Comparison of ENCODE assay signal across 1 cellular context in the genomic region with DNA sequence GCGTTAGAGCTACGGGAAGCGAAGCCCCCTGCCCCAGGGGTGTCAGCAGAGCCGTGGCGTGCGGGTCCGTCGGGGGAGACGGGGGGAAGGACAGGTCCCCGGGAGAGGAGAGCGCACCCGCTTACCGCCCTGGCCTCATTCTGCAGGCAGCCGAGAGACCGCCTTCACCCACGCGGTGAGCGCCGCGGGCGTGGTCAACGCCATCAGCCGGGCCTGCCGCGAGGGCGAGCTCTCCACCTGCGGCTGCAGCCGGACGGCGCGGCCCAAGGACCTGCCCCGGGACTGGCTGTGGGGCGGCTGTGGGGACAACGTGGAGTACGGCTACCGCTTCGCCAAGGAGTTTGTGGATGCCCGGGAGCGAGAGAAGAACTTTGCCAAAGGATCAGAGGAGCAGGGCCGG.
TF ChIP-seq lines count a peak whose summit lies in the region.

No MANE protein-coding gene starts in this region.

TF ChIP-seq in HepG2, 621 proteins besides CTCF, POLR2A, EP300 and RAD21:
- no peak for TF ChIP-seq PBX3 (CRISPR knock-in tag; IDR thresholded peaks at IDR 0.05; ENCODE audit: borderline replicate concordance)
- TF ChIP-seq ZNF7 (CRISPR knock-in tag; IDR thresholded peaks at IDR 0.05): no peak
- no peak for TF ChIP-seq PHB2 (IDR thresholded peaks at IDR 0.05; ENCODE audit: partially characterized antibody)
- no peak for TF ChIP-seq ZBTB8A (CRISPR knock-in tag; IDR thresholded peaks at IDR 0.05; ENCODE audit: borderline replicate concordance, low read depth)
- no peak for TF ChIP-seq KMT2B (CRISPR knock-in tag; IDR thresholded peaks at IDR 0.05)
- TF ChIP-seq, protein P1, sequence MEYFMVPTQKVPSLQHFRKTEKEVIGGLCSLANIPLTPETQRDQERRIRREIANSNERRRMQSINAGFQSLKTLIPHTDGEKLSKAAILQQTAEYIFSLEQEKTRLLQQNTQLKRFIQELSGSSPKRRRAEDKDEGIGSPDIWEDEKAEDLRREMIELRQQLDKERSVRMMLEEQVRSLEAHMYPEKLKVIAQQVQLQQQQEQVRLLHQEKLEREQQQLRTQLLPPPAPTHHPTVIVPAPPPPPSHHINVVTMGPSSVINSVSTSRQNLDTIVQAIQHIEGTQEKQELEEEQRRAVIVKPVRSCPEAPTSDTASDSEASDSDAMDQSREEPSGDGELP (IDR thresholded peaks at IDR 0.05; ENCODE audit: borderline replicate concordance, low read depth): no peak
- TF ChIP-seq ZNF530 (CRISPR knock-in tag; IDR thresholded peaks at IDR 0.05; ENCODE audit: low read depth): no peak
- no peak for TF ChIP-seq JUNB (CRISPR knock-in tag; IDR thresholded peaks at IDR 0.05; ENCODE audit: borderline replicate concordance)
- no peak for TF ChIP-seq MBNL3 (CRISPR knock-in tag; conservative IDR thresholded peaks at IDR 0.05)
- TF ChIP-seq, protein P2, sequence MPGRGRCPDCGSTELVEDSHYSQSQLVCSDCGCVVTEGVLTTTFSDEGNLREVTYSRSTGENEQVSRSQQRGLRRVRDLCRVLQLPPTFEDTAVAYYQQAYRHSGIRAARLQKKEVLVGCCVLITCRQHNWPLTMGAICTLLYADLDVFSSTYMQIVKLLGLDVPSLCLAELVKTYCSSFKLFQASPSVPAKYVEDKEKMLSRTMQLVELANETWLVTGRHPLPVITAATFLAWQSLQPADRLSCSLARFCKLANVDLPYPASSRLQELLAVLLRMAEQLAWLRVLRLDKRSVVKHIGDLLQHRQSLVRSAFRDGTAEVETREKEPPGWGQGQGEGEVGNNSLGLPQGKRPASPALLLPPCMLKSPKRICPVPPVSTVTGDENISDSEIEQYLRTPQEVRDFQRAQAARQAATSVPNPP (CRISPR knock-in tag; IDR thresholded peaks at IDR 0.05): no peak
- no peak for TF ChIP-seq NKX3-1 (CRISPR knock-in tag; IDR thresholded peaks at IDR 0.05)
- TF ChIP-seq ZNF761 (CRISPR knock-in tag; conservative IDR thresholded peaks at IDR 0.05): no peak
- TF ChIP-seq, protein P3, sequence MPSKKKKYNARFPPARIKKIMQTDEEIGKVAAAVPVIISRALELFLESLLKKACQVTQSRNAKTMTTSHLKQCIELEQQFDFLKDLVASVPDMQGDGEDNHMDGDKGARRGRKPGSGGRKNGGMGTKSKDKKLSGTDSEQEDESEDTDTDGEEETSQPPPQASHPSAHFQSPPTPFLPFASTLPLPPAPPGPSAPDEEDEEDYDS (CRISPR knock-in tag; IDR thresholded peaks at IDR 0.05): no peak
- TF ChIP-seq ZNF326 (CRISPR knock-in tag; IDR thresholded peaks at IDR 0.05; ENCODE audit: borderline replicate concordance): no peak
TF ChIP-seq in HepG2: peak in this region for 0.
